Comparison of ENCODE assay signal across 16 cellular contexts in genomic region chr16:86747761-86748160, GRCh38.
DNase-seq lines count a peak whose midpoint lies in the region; ATAC-seq and TF ChIP-seq lines count a peak whose summit lies in the region.
"Had no signal": no experiment of that assay in that cellular context is flagged by ENCODE, and none has a peak within 500 bp of the region (broad histone marks: within the 10 kb centered on the region; RNA-seq: fewer than 3 reads in every experiment).

No MANE protein-coding gene starts in this region.

- H2BK120ac ChIP-seq in H9 (ENCODE audit: low read depth, low read length, poor library complexity, severe bottlenecking) = no peak overlapping the region

- ATAC-seq in esophagus mucosa = peak; percentile 13
- no peak for ATAC-seq in natural killer cell
- no peak for ATAC-seq in left cardiac atrium
- no peak for ATAC-seq in GM18907 (IDR thresholded peaks at IDR 0.05; ENCODE audit: unreplicated experiment)
- ATAC-seq: GM23338 had no signal

- H3K9me3 Mint-ChIP-seq in H9 (no peaks in the 10 kb centered on the region), natural killer cell (no peaks in the 10 kb centered on the region)
- H3K9me3 Mint-ChIP-seq: CD8-positive, alpha-beta memory T cell; GM23338 had no signal

- no peak overlapping the region for H3K4me3 ChIP-seq in NT2/D1 (ENCODE audit: insufficient read length, low read depth)
- H3K4me3 ChIP-seq: BLaER1, GM23338, HAP-1 had no signal

- no peak overlapping the region for H3K18ac ChIP-seq in H9 (ENCODE audit: insufficient read length, low read depth, low read length)

- no peak overlapping the region for H4K91ac ChIP-seq in H9 (ENCODE audit: insufficient read length, low read depth, low read length)

- H3K4me3 Mint-ChIP-seq in H9 (no peak overlapping the region), natural killer cell (no peak overlapping the region)
- H3K4me3 Mint-ChIP-seq: CD8-positive, alpha-beta memory T cell; GM23338 had no signal

- H3K27ac ChIP-seq in H9 (ENCODE audit: insufficient read length, low read depth, low read length) = no peak overlapping the region
- H3K27ac ChIP-seq: BLaER1 had no signal

- H3K79me2 ChIP-seq in H9 (ENCODE audit: insufficient read depth, low read length) = no peaks in the 10 kb centered on the region

- no peak overlapping the region for H3T11ph ChIP-seq in H9 (ENCODE audit: low read length)

- H3K14ac ChIP-seq in H9 (ENCODE audit: insufficient read depth, low read length) = peak overlapping the region; percentile 42; the same call in 1 of the 2 replicates

- H4K20me1 ChIP-seq in H9 (ENCODE audit: control insufficient read depth, insufficient read depth, insufficient read length) = no peaks in the 10 kb centered on the region
- H4K20me1 ChIP-seq: BLaER1 had no signal

- no peak for DNase-seq in H9
- DNase-seq in NT2/D1 (ENCODE audit: low read depth, low spot score) = no peak
- DNase-seq in posterior vena cava (ENCODE audit: low spot score) = peak; percentile 50
- DNase-seq in natural killer cell = no peak
- DNase-seq in left cardiac atrium = no peak
- DNase-seq: 8988T; AML-193; Caco-2; CD8-positive, alpha-beta memory T cell; DND-41; GDM1 had no signal

- no peaks in the 10 kb centered on the region for H3K23me2 ChIP-seq in H9 (ENCODE audit: insufficient read length, low read depth, low read length, poor library complexity, severe bottlenecking)

- no peaks in the 10 kb centered on the region for H3K27me3 ChIP-seq in H9 (ENCODE audit: insufficient read depth, low read length)
- H3K27me3 ChIP-seq in NT2/D1 (ENCODE audit: insufficient read depth, insufficient read length) = peaks cover 4% of the 10 kb centered on the region
- H3K27me3 ChIP-seq: BLaER1 had no signal

- no peak overlapping the region for H3K4me2 ChIP-seq in H9 (ENCODE audit: insufficient read depth, insufficient read length, low read length)
- H3K4me2 ChIP-seq: BLaER1, GM23338 had no signal

- no peak overlapping the region for H3K4ac ChIP-seq in H9 (ENCODE audit: low read depth, low read length)

- no peak overlapping the region for H2BK12ac ChIP-seq in H9 (ENCODE audit: insufficient read length, low read depth, low read length)

- H3K36me3 Mint-ChIP-seq in H9 (ENCODE audit: insufficient read depth in 1 of 3, low read depth in 3 of 3) (no peaks in the 10 kb centered on the region), natural killer cell (no peaks in the 10 kb centered on the region)
- H3K36me3 Mint-ChIP-seq: CD8-positive, alpha-beta memory T cell had no signal

- H3K9me3 ChIP-seq in H9 (ENCODE audit: control insufficient read depth, low read depth, low read length) (no peaks in the 10 kb centered on the region), NT2/D1 (ENCODE audit: insufficient read depth, low read length) (no peaks in the 10 kb centered on the region)
- H3K9me3 ChIP-seq: BLaER1, Caco-2, HAP-1 had no signal

- H3K27ac Mint-ChIP-seq in H9 (no peak overlapping the region), natural killer cell (no peak overlapping the region)
- H3K27ac Mint-ChIP-seq: CD8-positive, alpha-beta memory T cell; GM23338 had no signal

- no peak overlapping the region for H2BK20ac ChIP-seq in H9 (ENCODE audit: low read depth, low read length, poor library complexity, severe bottlenecking)

- H3K27me3 Mint-ChIP-seq in H9 (ENCODE audit: low read depth) (peaks cover 3% of the 10 kb centered on the region), natural killer cell (ENCODE audit: low read depth in 2 of 2) (peaks cover 18 to 20% of the 10 kb centered on the region in 2 donors)

- WGBS in H9 (ENCODE audit: extremely low coverage, insufficient read length, low lambda C conversion rate) = no CpG with 5 or more reads among the region's 13 CpGs

- no peaks in the 10 kb centered on the region for H3K79me1 ChIP-seq in H9 (ENCODE audit: insufficient read depth, low read depth, low read length, poor library complexity, severe bottlenecking)

- no peak overlapping the region for H3K23ac ChIP-seq in H9 (ENCODE audit: insufficient read length, low read depth, low read length)

- H3K4me1 ChIP-seq in H9 (ENCODE audit: insufficient read depth, low read length) (no peaks in the 10 kb centered on the region; the same call in 1 of the 2 replicates), NT2/D1 (ENCODE audit: insufficient read depth, insufficient read length) (peaks cover 20% of the 10 kb centered on the region)
- H3K4me1 ChIP-seq: Caco-2, HAP-1 had no signal

- peaks cover 23 to 26% of the 10 kb centered on the region in 2 experiments for H3K4me1 Mint-ChIP-seq in H9
- no peaks in the 10 kb centered on the region for H3K4me1 Mint-ChIP-seq in natural killer cell
- H3K4me1 Mint-ChIP-seq: CD8-positive, alpha-beta memory T cell had no signal

- H4K5ac ChIP-seq in H9 (ENCODE audit: insufficient read length, low read depth, low read length) = no peak overlapping the region

- TF ChIP-seq CTCF in H9 (conservative IDR thresholded peaks at IDR 0.05) (no peak), natural killer cell (IDR thresholded peaks at IDR 0.05) (no peak)

- no peak overlapping the region for H4K8ac ChIP-seq in H9 (replicated peaks; ENCODE audit: insufficient read length, low read depth, low read length)

- intact Hi-C loops in posterior vena cava (cut with DNase I) = no loop called here
- intact Hi-C loops in natural killer cell (cut with micrococcal nuclease) = no loop called here
- intact Hi-C loops in left cardiac atrium (cut with DNase I) = no loop called here

- H2BK5ac ChIP-seq in H9 (ENCODE audit: insufficient read length, low read length) = no peak overlapping the region

- no peak overlapping the region; the same call in 1 of the 2 replicates for H2BK15ac ChIP-seq in H9 (ENCODE audit: low read depth, low read length)

- H3K36me3 ChIP-seq in NT2/D1 (ENCODE audit: insufficient read depth, insufficient read length, low read length) = no peaks in the 10 kb centered on the region
- H3K36me3 ChIP-seq: BLaER1, HAP-1 had no signal

- H2AFZ ChIP-seq in H9 (ENCODE audit: low read length) = no peak overlapping the region
- H2AFZ ChIP-seq: GM23338 had no signal

- H3K9ac ChIP-seq in H9 (ENCODE audit: extremely low read depth, insufficient read length, low read length) (no peak overlapping the region), NT2/D1 (ENCODE audit: insufficient read length, low read depth) (peak overlapping the region; percentile 21)
- H3K9ac ChIP-seq: BLaER1 had no signal

- no peak overlapping the region for H2AK5ac ChIP-seq in H9 (ENCODE audit: insufficient read length, low read length)

- no peak overlapping the region for H3K56ac ChIP-seq in H9 (ENCODE audit: insufficient read length, low read depth, low read length)
